ENCODE assay signal across 2 cellular contexts in genomic region chr3:111956995-111957736, GRCh38.
TF ChIP-seq lines count a peak whose summit lies in the region.

No MANE protein-coding gene starts in this region.

TF ChIP-seq in HCT116, 20 proteins besides CTCF, POLR2A, EP300 and RAD21:
- TF ChIP-seq EZH2 (IDR thresholded peaks at IDR 0.05) (no peak), SP1 (IDR thresholded peaks at IDR 0.05; ENCODE audit: low read depth) (peak; percentile 26; the same call in 1 of the 2 replicates), REST (IDR thresholded peaks at IDR 0.05; ENCODE audit: low read depth) (no peak), SIN3A (IDR thresholded peaks at IDR 0.05; ENCODE audit: low read depth) (peak; percentile 37; the same call in 1 of the 2 replicates), FOSL1 (IDR thresholded peaks at IDR 0.05; ENCODE audit: low read depth) (no peak; the same call in 1 of the 2 replicates), CEBPB (IDR thresholded peaks at IDR 0.05; ENCODE audit: low read depth) (peak; percentile 50; the same call in 1 of the 2 replicates), TCF7L2 (IDR thresholded peaks at IDR 0.05; ENCODE audit: borderline replicate concordance, extremely low read depth, insufficient read depth, insufficient read length) (no peak), EGR1 (IDR thresholded peaks at IDR 0.05; ENCODE audit: low read depth) (0 out of 2 replicates have a peak, but pooled peaks have one; percentile 23), POLR2AphosphoS5 (IDR thresholded peaks at IDR 0.05; ENCODE audit: low read depth, low read length) (no peak), JUND (IDR thresholded peaks at IDR 0.05) (peak; percentile 34; the same call in 1 of the 2 replicates), MAX (IDR thresholded peaks at IDR 0.05) (0 out of 2 replicates have a peak, but pooled peaks have one; percentile 26), ZFX (IDR thresholded peaks at IDR 0.05) (no peak), EZH2phosphoT487 (IDR thresholded peaks at IDR 0.05; ENCODE audit: borderline replicate concordance) (no peak), SRF (IDR thresholded peaks at IDR 0.05; ENCODE audit: low read depth) (peak; percentile 53; the same call in 1 of the 2 replicates), CBX3 (IDR thresholded peaks at IDR 0.05; ENCODE audit: low read depth) (no peak), ZBTB33 (IDR thresholded peaks at IDR 0.05; ENCODE audit: extremely low read depth, insufficient replicate concordance, low read length) (no peak), YY1 (IDR thresholded peaks at IDR 0.05; ENCODE audit: extremely low read depth, insufficient replicate concordance, low read depth, low read length) (no peak), ZNF274 (IDR thresholded peaks at IDR 0.05; ENCODE audit: low read depth, low read length) (no peak), ATF3 (IDR thresholded peaks at IDR 0.05) (no peak), ELF1 (IDR thresholded peaks at IDR 0.05; ENCODE audit: borderline replicate concordance, low read depth) (no peak)
TF ChIP-seq in HCT116: peak in this region for 7.

TF ChIP-seq in H1, 55 proteins besides CTCF, POLR2A, EP300 and RAD21:
- TF ChIP-seq JUN (IDR thresholded peaks at IDR 0.05; ENCODE audit: low read depth, low read length) (no peak), CHD2 (IDR thresholded peaks at IDR 0.05; ENCODE audit: low read length) (no peak), TCF12 (IDR thresholded peaks at IDR 0.05; ENCODE audit: low read depth, low read length) (0 out of 2 replicates have a peak, but pooled peaks have one; percentile 47), ASH2L (IDR thresholded peaks at IDR 0.05; ENCODE audit: low read length) (no peak), CHD1 (IDR thresholded peaks at IDR 0.05; ENCODE audit: low read depth, low read length) (no peak), CBX5 (IDR thresholded peaks at IDR 0.05; ENCODE audit: low read depth, low read length) (no peak), USF2 (IDR thresholded peaks at IDR 0.05; ENCODE audit: low read length) (no peak), KDM5A (IDR thresholded peaks at IDR 0.05; ENCODE audit: low read length) (no peak), CHD7 (IDR thresholded peaks at IDR 0.05; ENCODE audit: insufficient replicate concordance, low read length) (peak; percentile 89), SRF (IDR thresholded peaks at IDR 0.05; ENCODE audit: low read depth, low read length) (no peak), POU5F1 (IDR thresholded peaks at IDR 0.05; ENCODE audit: low read depth, low read length) (peak; percentile 77; the same call in 1 of the 2 replicates), HDAC2 (IDR thresholded peaks at IDR 0.05; ENCODE audit: borderline replicate concordance in 1 of 2, low read depth in 2 of 2, low read length in 2 of 2) (peak in 1 of 2 experiments; percentile 81; a peak in 1 of 4 replicates), NANOG (IDR thresholded peaks at IDR 0.05; ENCODE audit: insufficient read depth, low read depth, low read length, poor library complexity, severe bottlenecking) (peak; percentile 74), TEAD4 (IDR thresholded peaks at IDR 0.05; ENCODE audit: low read depth, low read length) (no peak)
